27 cellular contexts compared by ENCODE assay signal in the genomic region with DNA sequence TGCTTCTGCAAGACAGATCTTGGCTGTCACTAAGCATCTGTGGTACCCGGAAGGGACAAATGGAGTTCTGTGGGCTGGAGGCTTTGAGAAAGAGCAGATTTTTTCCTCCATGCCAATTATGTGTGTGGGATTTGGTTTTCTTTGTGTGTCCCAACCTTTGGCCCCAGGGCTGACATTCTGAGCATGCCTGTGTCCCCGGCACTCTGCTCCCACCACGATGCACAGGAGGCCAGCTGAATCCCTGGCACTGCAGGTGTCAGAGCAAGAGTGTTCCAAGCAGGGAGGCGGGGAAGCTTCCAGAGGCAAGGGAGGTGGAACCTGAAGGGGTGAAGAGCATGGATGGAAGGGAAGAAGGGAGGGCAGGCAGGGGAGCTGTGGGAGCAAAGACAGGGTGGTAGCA. TPM values are rescaled to one million over a fixed set of nuclear protein-coding genes. Genes with fewer than 3 reads are reported as not detected.
"Had no signal": no experiment of that assay in that cellular context is flagged by ENCODE, and none has a peak within 500 bp of the region (broad histone marks: within the 10 kb centered on the region; RNA-seq: fewer than 3 reads in every experiment).

No MANE protein-coding gene starts in this region.

- H3K27ac Mint-ChIP-seq: activated CD4-positive, alpha-beta memory T cell treated with anti-CD3 and anti-CD28 coated beads for 36 hours; activated naive CD4-positive, alpha-beta T cell treated with anti-CD3 and anti-CD28 coated beads for 36 hours; dendritic cell treated with granulocyte-macrophage colony-stimulating factor and Interleukin-4, amounts not matched to agents 40 ng/mL and 50 ng/mL, for 4 days; mesothelial cell of epicardium; natural killer cell; T-helper 1 cell treated with Interleukin-12 subunit alpha and Interleukin-12 subunit beta and Interleukin-4 antibody, amounts not matched to agents 30 μg/mL and 1 μg/mL, for 36 hours had no signal

- H3K4me3 ChIP-seq: hepatocyte, pancreas, psoas muscle, right lobe of liver, thyroid gland had no signal

- H2AFZ ChIP-seq: hepatocyte had no signal

- DNase-seq: activated CD4-positive, alpha-beta memory T cell treated with anti-CD3 and anti-CD28 coated beads for 36 hours; activated CD4-positive, alpha-beta T cell treated with anti-CD3 and anti-CD28 coated beads for 48 hours; activated CD4-positive, CD25-positive, alpha-beta regulatory T cell; activated effector memory CD4-positive, alpha-beta T cell treated with Interleukin-2 at 50 U/mL for 16 hours; activated naive CD4-positive, alpha-beta T cell treated with anti-CD3 and anti-CD28 coated beads for 36 hours; activated T-cell treated with anti-CD3 and anti-CD28 coated beads, Interleukin-2, amount 50 U/mL, for 48 hours; aorta; effector CD8-positive, alpha-beta T cell; erythroblast; foreskin keratinocyte; left ventricle myocardium superior; mammary epithelial cell; natural killer cell; pancreas; psoas muscle; right lobe of liver; small intestine; stimulated activated CD4-positive, alpha-beta T cell treated with anti-CD3 and anti-CD28 coated beads, Interleukin-15, amount 100 ng/mL, for 24 hours; stimulated activated CD8-positive, alpha-beta memory T cell treated with anti-CD3 and anti-CD28 coated beads, Interleukin-4, amount 100 ng/mL, for 48 hours; stimulated activated naive CD4-positive, alpha-beta T cell; thyroid gland had no signal

- H3K27ac ChIP-seq: foreskin keratinocyte, hepatocyte, neutrophil, psoas muscle, right lobe of liver, thyroid gland had no signal

- H3K4me1 Mint-ChIP-seq: mesothelial cell of epicardium, natural killer cell had no signal

- H3K4me3 Mint-ChIP-seq: activated CD4-positive, alpha-beta memory T cell treated with anti-CD3 and anti-CD28 coated beads for 36 hours; activated naive CD4-positive, alpha-beta T cell treated with anti-CD3 and anti-CD28 coated beads for 36 hours; brain; dendritic cell treated with granulocyte-macrophage colony-stimulating factor and Interleukin-4, amounts not matched to agents 40 ng/mL and 50 ng/mL, for 4 days; mesothelial cell of epicardium; natural killer cell; T-helper 1 cell treated with Interleukin-12 subunit alpha and Interleukin-12 subunit beta and Interleukin-4 antibody, amounts not matched to agents 30 μg/mL and 1 μg/mL, for 36 hours had no signal

- H3K36me3 ChIP-seq: neutrophil, pancreas, right lobe of liver, thyroid gland had no signal

- H3K9me3 ChIP-seq: neutrophil, pancreas, psoas muscle, right lobe of liver, thyroid gland had no signal

- H3K79me2 ChIP-seq: hepatocyte had no signal

- ATAC-seq: foreskin keratinocyte, left ventricle myocardium superior, psoas muscle had no signal

- H3K27me3 Mint-ChIP-seq: dendritic cell treated with granulocyte-macrophage colony-stimulating factor and Interleukin-4, amounts not matched to agents 40 ng/mL and 50 ng/mL, for 4 days had no signal

- H3K9me3 Mint-ChIP-seq: activated CD4-positive, alpha-beta memory T cell treated with anti-CD3 and anti-CD28 coated beads for 36 hours; activated naive CD4-positive, alpha-beta T cell treated with anti-CD3 and anti-CD28 coated beads for 36 hours; dendritic cell treated with granulocyte-macrophage colony-stimulating factor and Interleukin-4, amounts not matched to agents 40 ng/mL and 50 ng/mL, for 4 days; natural killer cell; T-helper 1 cell treated with Interleukin-12 subunit alpha and Interleukin-12 subunit beta and Interleukin-4 antibody, amounts not matched to agents 30 μg/mL and 1 μg/mL, for 36 hours had no signal

- H3K27me3 ChIP-seq: hepatocyte, neutrophil, pancreas, right lobe of liver, thyroid gland had no signal

- H3K36me3 Mint-ChIP-seq: activated CD4-positive, alpha-beta memory T cell treated with anti-CD3 and anti-CD28 coated beads for 36 hours; brain; mesothelial cell of epicardium; natural killer cell had no signal

- H3K4me2 ChIP-seq: hepatocyte had no signal

- H3K4me1 ChIP-seq: foreskin keratinocyte, psoas muscle, right lobe of liver, thyroid gland had no signal

RNA-seq across cellular contexts. Expression of gene STUM, which starts 51.9 kb away (rescaled TPM):
- total RNA-seq: activated CD4-positive, alpha-beta memory T cell treated with anti-CD3 and anti-CD28 coated beads for 36 hours; activated naive CD4-positive, alpha-beta T cell treated with anti-CD3 and anti-CD28 coated beads for 36 hours; foreskin keratinocyte; natural killer cell had no signal
- polyA plus RNA-seq: foreskin keratinocyte, hepatocyte, mammary epithelial cell had no signal
